Comparison of ENCODE assay signal across 12 cellular contexts in genomic region chr6:122758927-122759334, GRCh38. TPM values are rescaled to one million over a fixed set of nuclear protein-coding genes. Genes with fewer than 3 reads are reported as not detected.
DNase-seq lines count a peak whose midpoint lies in the region; ATAC-seq and TF ChIP-seq lines count a peak whose summit lies in the region.
"Had no signal": no experiment of that assay in that cellular context is flagged by ENCODE, and none has a peak within 500 bp of the region (broad histone marks: within the 10 kb centered on the region; RNA-seq: fewer than 3 reads in every experiment).

No MANE protein-coding gene starts in this region.

- H3K27ac ChIP-seq in stomach: no peak overlapping the region
- H3K27ac ChIP-seq: gastroesophageal sphincter, suprapubic skin had no signal

- no peak overlapping the region for H3K4me3 ChIP-seq in stomach
- H3K4me3 ChIP-seq: gastroesophageal sphincter, suprapubic skin had no signal

- no peaks in the 10 kb centered on the region for H3K4me1 ChIP-seq in stomach
- H3K4me1 ChIP-seq: gastroesophageal sphincter had no signal

- intact Hi-C loops in stomach (cut with DNase I; ENCODE audit: low total_unique reads): no loop called here

- no peaks in the 10 kb centered on the region for H3K36me3 ChIP-seq in stomach
- H3K36me3 ChIP-seq: gastroesophageal sphincter, suprapubic skin had no signal

- no peak for TF ChIP-seq POLR2A in stomach (IDR thresholded peaks at IDR 0.05)

- no peaks in the 10 kb centered on the region for H3K9me3 ChIP-seq in stomach
- H3K9me3 ChIP-seq: gastroesophageal sphincter, suprapubic skin had no signal

- TF ChIP-seq CTCF in stomach (IDR thresholded peaks at IDR 0.05): no peak

- ATAC-seq in GM19324 (IDR thresholded peaks at IDR 0.05; ENCODE audit: low FRiP score, unreplicated experiment) (peak; percentile 94), HG02840 (IDR thresholded peaks at IDR 0.05; ENCODE audit: low FRiP score, unreplicated experiment) (peak; percentile 99), HG03565 (IDR thresholded peaks at IDR 0.05; ENCODE audit: unreplicated experiment) (peak; percentile 99)
- ATAC-seq: gastroesophageal sphincter had no signal

- DNase-seq in AML-193 (lab: John Stamatoyannopoulos, UW) (peak; percentile 9 to 19), GOT3 (lab: John Stamatoyannopoulos, UW) (no peak), stomach (no peak), amygdala (lab: John Stamatoyannopoulos, UW) (no peak)
- DNase-seq in stimulated activated CD4-positive, alpha-beta T cell treated with anti-CD3 and anti-CD28 coated beads, Interleukin-2, amount 100 ng/mL, for 48 hours: no peak
- DNase-seq: midbrain had no signal

- 40 to 63% (median 51%) methylated on average over 1 of the region's 1 CpG for WGBS in stomach, 5 donors

- TF ChIP-seq EP300 in stomach (IDR thresholded peaks at IDR 0.05): no peak

- H3K27me3 ChIP-seq in stomach: no peaks in the 10 kb centered on the region
- H3K27me3 ChIP-seq: gastroesophageal sphincter, suprapubic skin had no signal

RNA-seq across cellular contexts. Expression of gene FABP7, which starts 20.6 kb away (rescaled TPM):
- total RNA-seq in stomach: 1 to 10 TPM in 1 of 5 donors, not detected in 4; 2.8 TPM
- polyA plus RNA-seq in stomach: not detected
- total RNA-seq: HT-29 had no signal

RNA-seq across cellular contexts. Expression of gene SMPDL3A, which starts 30.1 kb away (rescaled TPM):
- 10 to 100 TPM in 4 of 5 donors, 1 to 10 TPM in 1; 4.5 to 24.0 (median 14.6) TPM for total RNA-seq in stomach
- 10 to 100 TPM in 2 of 3 donors, 1 to 10 TPM in 1; 6.2 to 34.2 (median 18.8) TPM for polyA plus RNA-seq in stomach

Comparison
In these comparisons a context has a peak if more than half of its experiments do, and no peak if none do; other contexts are left out.
1. DNase-seq: peak in AML-193 (2 of 2); none in GOT3 (single experiment), stomach (single experiment), stimulated activated CD4-positive, alpha-beta T cell treated with anti-CD3 and anti-CD28 coated beads, Interleukin-2, amount 100 ng/mL, for 48 hours (0 of 2) and amygdala (0 of 56).
2. Peak in every context shown above with its lines, with median percentiles within 50 percentile points of each other: ATAC-seq.